ENCODE assay signal across 10 cellular contexts in the genomic region with DNA sequence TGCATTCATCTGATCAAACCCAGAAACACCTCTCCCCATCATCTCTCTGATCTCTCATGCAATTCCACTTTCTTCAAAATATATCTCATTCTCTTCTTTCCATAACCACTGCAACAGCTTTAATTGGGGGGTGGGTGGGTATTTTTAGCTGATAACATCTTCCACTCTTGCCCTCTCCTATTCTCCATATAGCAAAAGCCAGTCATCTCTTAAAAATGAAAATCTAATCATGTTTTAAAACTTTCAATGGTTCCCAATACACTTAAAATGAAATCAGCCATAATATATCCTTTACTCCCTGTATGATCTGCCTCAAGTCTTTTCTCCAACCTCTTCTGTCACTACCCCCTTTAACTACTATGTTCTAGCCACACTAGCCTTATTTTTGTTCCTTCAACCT. TPM values are rescaled to one million over a fixed set of nuclear protein-coding genes. Genes with fewer than 3 reads are reported as not detected.
DNase-seq lines count a peak whose midpoint lies in the region; ATAC-seq, FAIRE-seq and TF ChIP-seq lines count a peak whose summit lies in the region.
"Had no signal": no experiment of that assay in that cellular context is flagged by ENCODE, and none has a peak within 500 bp of the region (broad histone marks: within the 10 kb centered on the region; RNA-seq: fewer than 3 reads in every experiment).

No MANE protein-coding gene starts in this region.

- no peaks in the 10 kb centered on the region for H3K27me3 ChIP-seq in subcutaneous abdominal adipose tissue (ENCODE audit: control insufficient read depth in 5 of 5, insufficient read depth in 4 of 5, low read length in 5 of 5)
- no peaks in the 10 kb centered on the region for H3K27me3 ChIP-seq in gastroesophageal sphincter

- no peak overlapping the region for H3K27ac ChIP-seq in kidney (ENCODE audit: low read depth in 2 of 2, low read length in 2 of 2)
- H3K27ac ChIP-seq in subcutaneous abdominal adipose tissue (ENCODE audit: low read depth, low read length) = no peak overlapping the region
- H3K27ac ChIP-seq in gastroesophageal sphincter = no peak overlapping the region

- peak overlapping the region; percentile 98 for H3K27ac Mint-ChIP-seq in activated CD4-positive, alpha-beta T cell treated with anti-CD3 and anti-CD28 coated beads, Interleukin-2, amount 10 ng/mL, durations not matched to agents 7 days and 5 days
- H3K27ac Mint-ChIP-seq in activated naive CD4-positive, alpha-beta T cell treated with anti-CD3 and anti-CD28 coated beads, Interleukin-2, amount 50 U/mL, for 72 hours = peak overlapping the region; percentile 100

- H3K36me3 ChIP-seq in kidney (ENCODE audit: control insufficient read depth in 1 of 2, insufficient read depth in 2 of 2, low read length in 2 of 2) (peaks cover 2 to 3% of the 10 kb centered on the region in 2 donors), subcutaneous abdominal adipose tissue (ENCODE audit: control insufficient read depth in 5 of 5, insufficient read depth in 5 of 5, low read length in 5 of 5) (peaks cover 2 to 11% (median 6%) of the 10 kb centered on the region in 5 donors), gastroesophageal sphincter (peaks cover 0 to 12% of the 10 kb centered on the region in 2 donors)

- peak overlapping the region; percentile 90 to 99 for H3K4me3 ChIP-seq in kidney (ENCODE audit: low read length in 2 of 2)
- peak overlapping the region; percentile 38 to 100 (median 99) for H3K4me3 ChIP-seq in subcutaneous abdominal adipose tissue (ENCODE audit: low read depth in 1 of 5, low read length in 5 of 5)
- H3K4me3 ChIP-seq in gastroesophageal sphincter = peak overlapping the region in 1 of 2 donors; percentile 87

- CTCF ChIA-PET in activated CD4-positive, alpha-beta T cell treated with anti-CD3 and anti-CD28 coated beads, Interleukin-2, amount 10 ng/mL, durations not matched to agents 7 days and 5 days (lab: Charles Lee) = no interaction called here

- H3K4me3 Mint-ChIP-seq in activated CD4-positive, alpha-beta T cell treated with anti-CD3 and anti-CD28 coated beads, Interleukin-2, amount 10 ng/mL, durations not matched to agents 7 days and 5 days = peak overlapping the region; percentile 93

- no peak for TF ChIP-seq POLR2A in gastroesophageal sphincter (IDR thresholded peaks at IDR 0.05)

- TF ChIP-seq CTCF in kidney (IDR thresholded peaks at IDR 0.05; ENCODE audit: borderline replicate concordance, extremely low read depth, insufficient read depth) (no peak), gastroesophageal sphincter (IDR thresholded peaks at IDR 0.05) (no peak)

- no peaks in the 10 kb centered on the region for H3K9me3 Mint-ChIP-seq in activated CD4-positive, alpha-beta T cell treated with anti-CD3 and anti-CD28 coated beads, Interleukin-2, amount 10 ng/mL, durations not matched to agents 7 days and 5 days
- no peaks in the 10 kb centered on the region for H3K9me3 Mint-ChIP-seq in activated naive CD4-positive, alpha-beta T cell treated with anti-CD3 and anti-CD28 coated beads, Interleukin-2, amount 50 U/mL, for 72 hours

- peak overlapping the region in 1 of 2 donors; percentile 49 for H3K9ac ChIP-seq in kidney (ENCODE audit: low read length in 2 of 2)
- H3K9ac ChIP-seq in subcutaneous abdominal adipose tissue (ENCODE audit: low read length in 5 of 5) = peak overlapping the region in 4 of 5 donors; percentile 2 to 100 (median 71)

- no peaks in the 10 kb centered on the region for H3K9me3 ChIP-seq in kidney (ENCODE audit: control insufficient read depth in 1 of 2, low read length in 2 of 2)
- no peaks in the 10 kb centered on the region for H3K9me3 ChIP-seq in subcutaneous abdominal adipose tissue (ENCODE audit: control insufficient read depth in 5 of 5, low read length in 5 of 5)
- H3K9me3 ChIP-seq in gastroesophageal sphincter = no peaks in the 10 kb centered on the region

- POLR2A ChIA-PET in activated CD4-positive, alpha-beta T cell treated with anti-CD3 and anti-CD28 coated beads, Interleukin-2, amount 10 ng/mL, durations not matched to agents 7 days and 5 days (lab: Charles Lee) = no interaction called here

- DNase-seq in activated CD4-positive, alpha-beta T cell treated with anti-CD3 and anti-CD28 coated beads, Interleukin-2, amount 10 ng/mL, durations not matched to agents 7 days and 5 days = no peak
- DNase-seq in activated CD4-positive, alpha-beta T cell treated with anti-CD3 and anti-CD28 coated beads for 4 hours = no peak
- no peak for DNase-seq in activated naive CD4-positive, alpha-beta T cell treated with anti-CD3 and anti-CD28 coated beads, Interleukin-2, amount 50 U/mL, for 72 hours (ENCODE audit: low spot score in 2 of 2)
- DNase-seq in kidney (no peak), cerebellar nuclear complex (lab: John Stamatoyannopoulos, UW) (no peak)
- DNase-seq: HCEC 1CT, NCI-H524 treated with DMSO at 0.1 percent for 48 hours had no signal

- peaks cover 6 to 11% of the 10 kb centered on the region in 2 donors for H3K4me1 ChIP-seq in kidney (ENCODE audit: control insufficient read depth in 1 of 2, insufficient read depth in 1 of 2, low read depth in 1 of 2, low read length in 2 of 2)
- peaks cover 8 to 35% (median 32%) of the 10 kb centered on the region in 5 donors for H3K4me1 ChIP-seq in subcutaneous abdominal adipose tissue (ENCODE audit: control insufficient read depth in 5 of 5, insufficient read depth in 5 of 5, low read length in 5 of 5)
- peaks cover 0 to 63% (median 9%) of the 10 kb centered on the region in 3 donors for H3K4me1 ChIP-seq in gastroesophageal sphincter

- no peaks in the 10 kb centered on the region for H3K27me3 Mint-ChIP-seq in activated CD4-positive, alpha-beta T cell treated with anti-CD3 and anti-CD28 coated beads, Interleukin-2, amount 10 ng/mL, durations not matched to agents 7 days and 5 days

- TF ChIP-seq EP300 in gastroesophageal sphincter (IDR thresholded peaks at IDR 0.05) = no peak

- FAIRE-seq in kidney (lab: Jason Lieb, UNC) = no peak

- ATAC-seq in activated naive CD4-positive, alpha-beta T cell treated with anti-CD3 and anti-CD28 coated beads, Interleukin-2, amount 50 U/mL, for 72 hours = no peak
- ATAC-seq in HG02623 (IDR thresholded peaks at IDR 0.05; ENCODE audit: unreplicated experiment) (no peak), gastroesophageal sphincter (no peak)

- H3K36me3 Mint-ChIP-seq in activated CD4-positive, alpha-beta T cell treated with anti-CD3 and anti-CD28 coated beads, Interleukin-2, amount 10 ng/mL, durations not matched to agents 7 days and 5 days (ENCODE audit: low read depth) = peaks cover 44% of the 10 kb centered on the region
- peaks cover 47 to 67% of the 10 kb centered on the region in 2 donors for H3K36me3 Mint-ChIP-seq in activated naive CD4-positive, alpha-beta T cell treated with anti-CD3 and anti-CD28 coated beads, Interleukin-2, amount 50 U/mL, for 72 hours

- intact Hi-C loops in kidney (cut with DNase I) = no loop called here

- H3K4me1 Mint-ChIP-seq in activated CD4-positive, alpha-beta T cell treated with anti-CD3 and anti-CD28 coated beads, Interleukin-2, amount 10 ng/mL, durations not matched to agents 7 days and 5 days = peaks cover 46% of the 10 kb centered on the region

RNA-seq across cellular contexts. Expression of gene YME1L1, which starts 1.5 kb away (rescaled TPM):
- 100 to 1,000 TPM; 105 to 127 TPM for total RNA-seq in activated CD4-positive, alpha-beta T cell treated with anti-CD3 and anti-CD28 coated beads, Interleukin-2, amount 10 ng/mL, durations not matched to agents 7 days and 5 days
- total RNA-seq in activated naive CD4-positive, alpha-beta T cell treated with anti-CD3 and anti-CD28 coated beads, Interleukin-2, amount 50 U/mL, for 72 hours = 100 to 1,000 TPM; 122 to 129 TPM
- total RNA-seq in kidney (88.5 TPM), gastroesophageal sphincter (10 to 100 TPM; 68.0 to 90.8 (median 75.0) TPM)
- 36.0 TPM for polyA plus RNA-seq in kidney (ENCODE audit: insufficient read depth, low read depth, low replicate concordance)

RNA-seq across cellular contexts. Expression of gene MASTL, which starts 2.5 kb away (rescaled TPM):
- total RNA-seq in activated CD4-positive, alpha-beta T cell treated with anti-CD3 and anti-CD28 coated beads, Interleukin-2, amount 10 ng/mL, durations not matched to agents 7 days and 5 days = 10 to 100 TPM; 32.3 to 38.4 TPM
- 10 to 100 TPM; 49.7 to 50.7 TPM for total RNA-seq in activated naive CD4-positive, alpha-beta T cell treated with anti-CD3 and anti-CD28 coated beads, Interleukin-2, amount 50 U/mL, for 72 hours
- total RNA-seq in kidney (10.3 TPM), gastroesophageal sphincter (1 to 10 TPM; 2.5 to 5.5 (median 4.7) TPM)
- 2.6 TPM for polyA plus RNA-seq in kidney (ENCODE audit: insufficient read depth, low read depth, low replicate concordance)

RNA-seq across cellular contexts. Expression of gene ANKRD26, which starts 52.4 kb away (rescaled TPM):
- total RNA-seq in activated CD4-positive, alpha-beta T cell treated with anti-CD3 and anti-CD28 coated beads, Interleukin-2, amount 10 ng/mL, durations not matched to agents 7 days and 5 days = 10 to 100 TPM; 10.3 to 11.6 TPM
- 10 to 100 TPM in 1 of 2 donors, 1 to 10 TPM in 1; 9.5 to 10.5 TPM for total RNA-seq in activated naive CD4-positive, alpha-beta T cell treated with anti-CD3 and anti-CD28 coated beads, Interleukin-2, amount 50 U/mL, for 72 hours
- total RNA-seq in kidney (9.3 TPM), gastroesophageal sphincter (1 to 10 TPM; 4.0 to 9.7 (median 6.6) TPM)
- 1.9 TPM for polyA plus RNA-seq in kidney (ENCODE audit: insufficient read depth, low read depth, low replicate concordance)
